ENCODE assay signal across 18 cellular contexts in genomic region chr3:123657578-123657977, GRCh38.
DNase-seq lines count a peak whose midpoint lies in the region; ATAC-seq and TF ChIP-seq lines count a peak whose summit lies in the region.
"Had no signal": no experiment of that assay in that cellular context is flagged by ENCODE, and none has a peak within 500 bp of the region (broad histone marks: within the 10 kb centered on the region; RNA-seq: fewer than 3 reads in every experiment).

No MANE protein-coding gene starts in this region.

- H3K27ac ChIP-seq in ascending aorta (peak overlapping the region; percentile 85 to 96), fibroblast of lung (ENCODE audit: insufficient read depth, low read length) (peak overlapping the region; percentile 32), muscle layer of duodenum (ENCODE audit: low read length) (peak overlapping the region; percentile 56), tibial artery (peak overlapping the region; percentile 85 to 94)
- H3K27ac ChIP-seq: HL-60 had no signal

- H2AFZ ChIP-seq in fibroblast of lung (ENCODE audit: low read length) = no peak overlapping the region

- H3K36me3 ChIP-seq in ascending aorta (peaks cover 36 to 48% of the 10 kb centered on the region in 2 donors), fibroblast of lung (ENCODE audit: control insufficient read depth, insufficient read depth, low read length) (peaks cover 7% of the 10 kb centered on the region), muscle layer of duodenum (ENCODE audit: control insufficient read depth in 1 of 2, insufficient read depth in 2 of 2, low read length in 2 of 2) (peaks cover 4 to 7% of the 10 kb centered on the region in 2 donors), tibial artery (peaks cover 34 to 70% (median 39%) of the 10 kb centered on the region in 3 donors)

- no peaks in the 10 kb centered on the region for H3K79me2 ChIP-seq in fibroblast of lung (ENCODE audit: control insufficient read depth, insufficient read depth, low read length)

- H3K9ac ChIP-seq in fibroblast of lung (ENCODE audit: insufficient read depth, low read length) = no peak overlapping the region

- no peaks in the 10 kb centered on the region for H4K20me1 ChIP-seq in fibroblast of lung (ENCODE audit: control insufficient read depth, extremely low read depth, insufficient read depth, low read length)

- peaks cover 3% of the 10 kb centered on the region for H3K9me3 Mint-ChIP-seq in nephron progenitor cell

- ATAC-seq in HG02798 (IDR thresholded peaks at IDR 0.05; ENCODE audit: poor library complexity, unreplicated experiment) = no peak

- peaks cover 23% of the 10 kb centered on the region for H3K36me3 Mint-ChIP-seq in nephron progenitor cell (ENCODE audit: low read depth)

- no peak overlapping the region for H3K4me3 Mint-ChIP-seq in nephron progenitor cell
- H3K4me3 Mint-ChIP-seq: T-helper 1 cell treated with Interleukin-12 subunit alpha and Interleukin-12 subunit beta and Interleukin-4 antibody, amounts not matched to agents 30 μg/mL and 1 μg/mL, for 36 hours had no signal

- TF ChIP-seq CTCF in ascending aorta (IDR thresholded peaks at IDR 0.05) (no peak), fibroblast of lung (conservative IDR thresholded peaks at IDR 0.05 in 1 of 2, IDR thresholded peaks at IDR 0.05 in 1 of 2; ENCODE audit: low read depth in 1 of 2, low read length in 2 of 2) (no peak), tibial artery (IDR thresholded peaks at IDR 0.05) (no peak), nephron progenitor cell (IDR thresholded peaks at IDR 0.05) (no peak)

- no peaks in the 10 kb centered on the region for H3K27me3 Mint-ChIP-seq in nephron progenitor cell (ENCODE audit: low read depth, poor library complexity)

- no peaks in the 10 kb centered on the region for H3K27me3 ChIP-seq in ascending aorta
- H3K27me3 ChIP-seq in fibroblast of lung (ENCODE audit: control insufficient read depth, insufficient read depth, low read length) = no peaks in the 10 kb centered on the region
- no peaks in the 10 kb centered on the region for H3K27me3 ChIP-seq in muscle layer of duodenum (ENCODE audit: low read depth, low read length)
- H3K27me3 ChIP-seq in tibial artery = no peaks in the 10 kb centered on the region

- H3K27ac Mint-ChIP-seq in nephron progenitor cell = no peak overlapping the region
- H3K27ac Mint-ChIP-seq: T-helper 1 cell treated with Interleukin-12 subunit alpha and Interleukin-12 subunit beta and Interleukin-4 antibody, amounts not matched to agents 30 μg/mL and 1 μg/mL, for 36 hours had no signal

- no peaks in the 10 kb centered on the region for H3K9me3 ChIP-seq in ascending aorta
- no peaks in the 10 kb centered on the region for H3K9me3 ChIP-seq in fibroblast of lung (ENCODE audit: control insufficient read depth, insufficient read depth, low read depth, low read length)
- H3K9me3 ChIP-seq in muscle layer of duodenum (ENCODE audit: control insufficient read depth in 1 of 2, low read length in 2 of 2) = no peaks in the 10 kb centered on the region
- H3K9me3 ChIP-seq in tibial artery = no peaks in the 10 kb centered on the region

- no peak overlapping the region for H3K4me2 ChIP-seq in fibroblast of lung (ENCODE audit: extremely low read depth, insufficient read depth, low read length)

- intact Hi-C loops in ascending aorta (cut with DNase I) (no loop called here), tibial artery (cut with DNase I; ENCODE audit: low total_unique reads) (loop anchor here (10.0 kb wide), 1 partner anchor 327 kb away; no protein-coding TSS in a partner anchor)

- DNase-seq in ascending aorta (ENCODE audit: low spot score in 2 of 2) = no peak
- peak in 1 of 2 donors; percentile 62 for DNase-seq in fibroblast of lung (ENCODE audit: low read depth in 2 of 2)
- DNase-seq in tibial artery = no peak
- no peak for DNase-seq in NCI-H82 treated with DMSO at 0.1 percent for 48 hours (lab: John Stamatoyannopoulos, UW; ENCODE audit: unreplicated experiment)
- no peak for DNase-seq in nephron progenitor cell
- no peak for DNase-seq in NCI-H2029 treated with DMSO at 0.1 percent for 48 hours (lab: John Stamatoyannopoulos, UW)
- DNase-seq: activated CD4-positive, alpha-beta T cell treated with anti-CD3 and anti-CD28 coated beads for 48 hours; activated T-cell treated with anti-CD3 and anti-CD28 coated beads, Interleukin-2, amount 50 U/mL, for 1 hour; DMS 273 treated with DMSO at 0.1 percent for 48 hours; effector CD4-positive, alpha-beta T cell; Kasumi-1; NCI-H187; NCI-H524 treated with DMSO at 0.1 percent for 48 hours; RPMI8226 had no signal

- H3K4me3 ChIP-seq in ascending aorta (peak overlapping the region in 1 of 2 donors; percentile 3), fibroblast of lung (replicated peaks in 1 of 4; ENCODE audit: control extremely low read depth in 1 of 4, insufficient read depth in 1 of 4, low read depth in 3 of 4, low read length in 4 of 4) (no peak overlapping the region), muscle layer of duodenum (ENCODE audit: low read depth in 1 of 2, low read length in 2 of 2) (no peak overlapping the region), tibial artery (no peak overlapping the region)

- H3K4me1 ChIP-seq in ascending aorta (peaks cover 47 to 84% of the 10 kb centered on the region in 2 donors), fibroblast of lung (ENCODE audit: control insufficient read depth, extremely low read depth, insufficient read depth, low read length) (peaks cover 41% of the 10 kb centered on the region), muscle layer of duodenum (ENCODE audit: control insufficient read depth in 1 of 2, insufficient read depth in 2 of 2, low read length in 2 of 2) (peaks cover 40 to 81% of the 10 kb centered on the region in 2 donors), tibial artery (peaks cover 7 to 100% (median 81%) of the 10 kb centered on the region in 4 donors)

- H3K4me1 Mint-ChIP-seq in nephron progenitor cell = peaks cover 63% of the 10 kb centered on the region

Comparison
In these comparisons a context has a peak if more than half of its experiments do, and no peak if none do; other contexts are left out.
1. H3K27ac ChIP-seq: peak in every context shown above with its lines; median percentile 90 in ascending aorta; 90 in tibial artery; 56 in muscle layer of duodenum; 32 in fibroblast of lung.